Comparison of ENCODE assay signal across 13 cellular contexts in the genomic region with DNA sequence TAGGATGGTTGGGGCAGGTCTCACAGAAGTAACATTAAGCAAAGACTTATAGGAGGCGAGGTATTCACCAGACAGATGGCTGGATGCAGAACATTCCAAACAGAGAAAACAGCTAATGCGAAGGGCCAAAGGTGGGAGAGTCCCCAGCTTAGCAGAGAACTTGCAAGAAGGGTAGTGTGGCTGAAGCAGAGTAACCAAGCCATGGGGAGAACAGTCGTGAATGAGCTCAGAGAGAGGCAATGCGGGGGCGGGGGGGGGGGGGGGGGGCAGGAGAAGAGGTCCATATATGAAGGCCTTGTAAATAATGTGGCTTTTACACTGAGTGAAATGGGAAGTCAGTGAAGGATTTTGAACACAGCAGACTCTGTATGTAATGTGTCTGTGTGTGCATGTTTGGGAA.
DNase-seq lines count a peak whose midpoint lies in the region; ATAC-seq and TF ChIP-seq lines count a peak whose summit lies in the region.
"Had no signal": no experiment of that assay in that cellular context is flagged by ENCODE, and none has a peak within 500 bp of the region (broad histone marks: within the 10 kb centered on the region; RNA-seq: fewer than 3 reads in every experiment).

No MANE protein-coding gene starts in this region.

- no peak overlapping the region for H3K4me3 Mint-ChIP-seq in activated CD4-positive, alpha-beta T cell treated with anti-CD3 and anti-CD28 coated beads for 36 hours
- peak overlapping the region; percentile 28 for H3K4me3 Mint-ChIP-seq in activated naive CD8-positive, alpha-beta T cell treated with anti-CD3 and anti-CD28 coated beads, Interleukin-2, amount 10 ng/mL, durations not matched to agents 7 days and 5 days
- H3K4me3 Mint-ChIP-seq: activated naive CD4-positive, alpha-beta T cell treated with anti-CD3 and anti-CD28 coated beads, Interleukin-2, amount 50 U/mL, for 24 hours; neural crest cell had no signal

- H3K4me1 Mint-ChIP-seq in activated CD4-positive, alpha-beta T cell treated with anti-CD3 and anti-CD28 coated beads for 36 hours: peaks cover 39% of the 10 kb centered on the region
- H3K4me1 Mint-ChIP-seq in activated naive CD8-positive, alpha-beta T cell treated with anti-CD3 and anti-CD28 coated beads, Interleukin-2, amount 10 ng/mL, durations not matched to agents 7 days and 5 days: peaks cover 34% of the 10 kb centered on the region

- ATAC-seq in activated CD4-positive, alpha-beta T cell treated with anti-CD3 and anti-CD28 coated beads for 36 hours: no peak
- no peak for ATAC-seq in activated naive CD8-positive, alpha-beta T cell treated with anti-CD3 and anti-CD28 coated beads, Interleukin-2, amount 10 ng/mL, durations not matched to agents 7 days and 5 days (ENCODE audit: low read depth)
- ATAC-seq in HG03045 (IDR thresholded peaks at IDR 0.05; ENCODE audit: unreplicated experiment) (no peak), HG02981 (IDR thresholded peaks at IDR 0.05; ENCODE audit: unreplicated experiment) (no peak)

- TF ChIP-seq POLR2A in spleen (IDR thresholded peaks at IDR 0.05): no peak

- TF ChIP-seq CTCF in right atrium auricular region (IDR thresholded peaks at IDR 0.05) (no peak), spleen (IDR thresholded peaks at IDR 0.05 in 8 of 11, conservative IDR thresholded peaks at IDR 0.05 in 3 of 11) (no peak)

- H3K27me3 ChIP-seq in right atrium auricular region (no peaks in the 10 kb centered on the region), spleen (replicated peaks in 1 of 7) (no peaks in the 10 kb centered on the region)
- H3K27me3 ChIP-seq: MG63, thyroid gland had no signal

- H3K36me3 Mint-ChIP-seq in activated CD4-positive, alpha-beta T cell treated with anti-CD3 and anti-CD28 coated beads for 36 hours (ENCODE audit: low read depth): peaks cover 19% of the 10 kb centered on the region
- peaks cover 36% of the 10 kb centered on the region for H3K36me3 Mint-ChIP-seq in activated naive CD8-positive, alpha-beta T cell treated with anti-CD3 and anti-CD28 coated beads, Interleukin-2, amount 10 ng/mL, durations not matched to agents 7 days and 5 days

- H3K27ac ChIP-seq in right atrium auricular region (peak overlapping the region; percentile 44 to 57), spleen (peak overlapping the region in 6 of 8 donors; percentile 16 to 63 (median 50)), substantia nigra (ENCODE audit: low read depth, low read length, poor library complexity, severe bottlenecking) (no peak overlapping the region)
- H3K27ac ChIP-seq: thyroid gland had no signal

- intact Hi-C loops in activated CD4-positive, alpha-beta T cell treated with anti-CD3 and anti-CD28 coated beads for 36 hours (cut with DNase I, micrococcal nuclease): loop anchor here in 1 of 2 experiments (2.0 kb wide), 1 partner anchor 32 kb away; no protein-coding TSS in a partner anchor
- intact Hi-C loops in spleen (cut with DNase I; ENCODE audit: low total_unique reads): no loop called here

- H3K9me3 ChIP-seq in right atrium auricular region: no peaks in the 10 kb centered on the region
- no peaks in the 10 kb centered on the region for H3K9me3 ChIP-seq in spleen
- H3K9me3 ChIP-seq: MG63, thyroid gland had no signal

- POLR2A ChIA-PET in activated CD4-positive, alpha-beta T cell treated with anti-CD3 and anti-CD28 coated beads for 36 hours (lab: Charles Lee): interaction anchor here (1.4 kb wide), 1 partner anchor 27 kb away, joined by 5 read pairs; no protein-coding TSS in a partner anchor
- POLR2A ChIA-PET in activated naive CD8-positive, alpha-beta T cell treated with anti-CD3 and anti-CD28 coated beads, Interleukin-2, amount 10 ng/mL, durations not matched to agents 7 days and 5 days (lab: Charles Lee): interaction anchor here (2.2 kb wide), 1 partner anchor 166 kb away, joined by 5 read pairs; no protein-coding TSS in a partner anchor

- H3K4me3 ChIP-seq in right atrium auricular region: no peak overlapping the region
- H3K4me3 ChIP-seq in spleen: no peak overlapping the region
- H3K4me3 ChIP-seq: MG63, thyroid gland had no signal

- no peak for DNase-seq in activated CD4-positive, alpha-beta T cell treated with anti-CD3 and anti-CD28 coated beads for 36 hours
- DNase-seq in activated CD4-positive, alpha-beta T cell treated with anti-CD3 and anti-CD28 coated beads for 48 hours: no peak
- DNase-seq in activated naive CD8-positive, alpha-beta T cell treated with anti-CD3 and anti-CD28 coated beads, Interleukin-2, amount 10 ng/mL, durations not matched to agents 7 days and 5 days: no peak
- DNase-seq in right atrium auricular region (ENCODE audit: low spot score) (peak; percentile 47), spleen (no peak), substantia nigra (lab: John Stamatoyannopoulos, UW) (no peak)
- DNase-seq: MG63, small intestine had no signal

- no peaks in the 10 kb centered on the region for H3K9me3 Mint-ChIP-seq in activated CD4-positive, alpha-beta T cell treated with anti-CD3 and anti-CD28 coated beads for 36 hours (ENCODE audit: low read depth)
- no peaks in the 10 kb centered on the region for H3K9me3 Mint-ChIP-seq in activated naive CD8-positive, alpha-beta T cell treated with anti-CD3 and anti-CD28 coated beads, Interleukin-2, amount 10 ng/mL, durations not matched to agents 7 days and 5 days
- H3K9me3 Mint-ChIP-seq: activated naive CD4-positive, alpha-beta T cell treated with anti-CD3 and anti-CD28 coated beads, Interleukin-2, amount 50 U/mL, for 24 hours; neural crest cell had no signal

- peak overlapping the region; percentile 42 for H3K27ac Mint-ChIP-seq in activated CD4-positive, alpha-beta T cell treated with anti-CD3 and anti-CD28 coated beads for 36 hours
- peak overlapping the region; percentile 49 for H3K27ac Mint-ChIP-seq in activated naive CD8-positive, alpha-beta T cell treated with anti-CD3 and anti-CD28 coated beads, Interleukin-2, amount 10 ng/mL, durations not matched to agents 7 days and 5 days

- H3K27me3 Mint-ChIP-seq in activated CD4-positive, alpha-beta T cell treated with anti-CD3 and anti-CD28 coated beads for 36 hours: no peaks in the 10 kb centered on the region
- no peaks in the 10 kb centered on the region for H3K27me3 Mint-ChIP-seq in activated naive CD8-positive, alpha-beta T cell treated with anti-CD3 and anti-CD28 coated beads, Interleukin-2, amount 10 ng/mL, durations not matched to agents 7 days and 5 days
- H3K27me3 Mint-ChIP-seq: activated naive CD4-positive, alpha-beta T cell treated with anti-CD3 and anti-CD28 coated beads, Interleukin-2, amount 50 U/mL, for 24 hours had no signal

- CTCF ChIA-PET in activated CD4-positive, alpha-beta T cell treated with anti-CD3 and anti-CD28 coated beads for 36 hours (lab: Charles Lee): interaction anchor here (1.1 to 3.8 kb wide), 3 partner anchors 23 to 40 kb away, joined by 3 to 23 read pairs (median 5); no protein-coding TSS in a partner anchor

- 75 to 86% (median 78%) methylated on average over 3 to 5 of the region's 5 CpGs for WGBS in spleen, 5 donors

- H3K36me3 ChIP-seq in right atrium auricular region (no peaks in the 10 kb centered on the region), spleen (peaks cover 0 to 34% (median 0%) of the 10 kb centered on the region in 6 donors)
- H3K36me3 ChIP-seq: MG63, thyroid gland had no signal

- peaks cover 0 to 31% of the 10 kb centered on the region in 2 donors for H3K4me1 ChIP-seq in right atrium auricular region
- peaks cover 0 to 29% (median 11%) of the 10 kb centered on the region in 6 donors for H3K4me1 ChIP-seq in spleen
